ENCODE assay signal across 1 cellular context in the genomic region with DNA sequence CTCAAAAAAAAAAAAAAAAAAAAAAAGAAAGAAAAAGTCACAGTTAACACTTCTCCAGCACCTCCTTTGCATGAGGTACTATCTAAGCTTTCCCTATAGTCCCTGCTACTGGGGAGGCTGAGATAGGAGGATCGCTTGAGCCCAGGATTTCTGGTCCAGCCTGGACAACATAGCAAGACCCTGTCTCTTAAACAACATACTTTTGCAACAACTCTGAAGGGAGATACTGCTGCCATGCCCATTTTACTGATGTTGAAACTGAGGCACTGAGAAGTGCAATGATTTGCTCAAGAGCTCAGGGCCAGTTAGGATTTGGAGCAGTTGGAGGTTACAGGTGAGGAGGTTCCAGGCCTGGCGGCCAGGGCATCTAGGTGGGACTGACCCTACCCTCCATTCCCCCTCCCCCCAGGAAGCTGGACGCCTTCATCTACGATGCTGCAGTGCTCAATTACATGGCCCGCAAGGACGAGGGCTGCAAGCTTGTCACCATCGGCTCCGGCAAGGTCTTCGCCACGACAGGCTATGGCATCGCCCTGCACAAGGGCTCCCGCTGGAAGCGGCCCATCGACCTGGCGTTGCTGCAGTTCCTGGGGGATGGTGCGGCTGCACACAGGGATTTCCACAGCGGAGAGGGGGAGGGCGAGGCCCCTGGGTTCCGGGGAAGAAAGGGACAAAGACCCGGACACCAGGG.
TF ChIP-seq lines count a peak whose summit lies in the region.

No MANE protein-coding gene starts in this region.

TF ChIP-seq in GM23338, 12 proteins besides CTCF, POLR2A, EP300 and RAD21:
- TF ChIP-seq, protein P1, sequence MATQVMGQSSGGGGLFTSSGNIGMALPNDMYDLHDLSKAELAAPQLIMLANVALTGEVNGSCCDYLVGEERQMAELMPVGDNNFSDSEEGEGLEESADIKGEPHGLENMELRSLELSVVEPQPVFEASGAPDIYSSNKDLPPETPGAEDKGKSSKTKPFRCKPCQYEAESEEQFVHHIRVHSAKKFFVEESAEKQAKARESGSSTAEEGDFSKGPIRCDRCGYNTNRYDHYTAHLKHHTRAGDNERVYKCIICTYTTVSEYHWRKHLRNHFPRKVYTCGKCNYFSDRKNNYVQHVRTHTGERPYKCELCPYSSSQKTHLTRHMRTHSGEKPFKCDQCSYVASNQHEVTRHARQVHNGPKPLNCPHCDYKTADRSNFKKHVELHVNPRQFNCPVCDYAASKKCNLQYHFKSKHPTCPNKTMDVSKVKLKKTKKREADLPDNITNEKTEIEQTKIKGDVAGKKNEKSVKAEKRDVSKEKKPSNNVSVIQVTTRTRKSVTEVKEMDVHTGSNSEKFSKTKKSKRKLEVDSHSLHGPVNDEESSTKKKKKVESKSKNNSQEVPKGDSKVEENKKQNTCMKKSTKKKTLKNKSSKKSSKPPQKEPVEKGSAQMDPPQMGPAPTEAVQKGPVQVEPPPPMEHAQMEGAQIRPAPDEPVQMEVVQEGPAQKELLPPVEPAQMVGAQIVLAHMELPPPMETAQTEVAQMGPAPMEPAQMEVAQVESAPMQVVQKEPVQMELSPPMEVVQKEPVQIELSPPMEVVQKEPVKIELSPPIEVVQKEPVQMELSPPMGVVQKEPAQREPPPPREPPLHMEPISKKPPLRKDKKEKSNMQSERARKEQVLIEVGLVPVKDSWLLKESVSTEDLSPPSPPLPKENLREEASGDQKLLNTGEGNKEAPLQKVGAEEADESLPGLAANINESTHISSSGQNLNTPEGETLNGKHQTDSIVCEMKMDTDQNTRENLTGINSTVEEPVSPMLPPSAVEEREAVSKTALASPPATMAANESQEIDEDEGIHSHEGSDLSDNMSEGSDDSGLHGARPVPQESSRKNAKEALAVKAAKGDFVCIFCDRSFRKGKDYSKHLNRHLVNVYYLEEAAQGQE (IDR thresholded peaks at IDR 0.05; ENCODE audit: unreplicated experiment) = no peak
- TF ChIP-seq ZNF114 (CRISPR knock-in tag; IDR thresholded peaks at IDR 0.05) (no peak), POLR2AphosphoS5 (IDR thresholded peaks at IDR 0.05; ENCODE audit: low read depth) (no peak), STAT1 (IDR thresholded peaks at IDR 0.05; ENCODE audit: unreplicated experiment) (no peak), NANOG (IDR thresholded peaks at IDR 0.05; ENCODE audit: borderline replicate concordance) (no peak), EZH2 (IDR thresholded peaks at IDR 0.05; ENCODE audit: low read depth, unreplicated experiment) (no peak), ZNF331 (CRISPR knock-in tag; IDR thresholded peaks at IDR 0.05; ENCODE audit: low read depth) (no peak), EZH2phosphoT487 (IDR thresholded peaks at IDR 0.05; ENCODE audit: unreplicated experiment) (no peak), JUNB (IDR thresholded peaks at IDR 0.05; ENCODE audit: unreplicated experiment) (no peak), CREB1 (CRISPR knock-in tag; IDR thresholded peaks at IDR 0.05; ENCODE audit: low read depth) (no peak)
- TF ChIP-seq, protein P2, sequence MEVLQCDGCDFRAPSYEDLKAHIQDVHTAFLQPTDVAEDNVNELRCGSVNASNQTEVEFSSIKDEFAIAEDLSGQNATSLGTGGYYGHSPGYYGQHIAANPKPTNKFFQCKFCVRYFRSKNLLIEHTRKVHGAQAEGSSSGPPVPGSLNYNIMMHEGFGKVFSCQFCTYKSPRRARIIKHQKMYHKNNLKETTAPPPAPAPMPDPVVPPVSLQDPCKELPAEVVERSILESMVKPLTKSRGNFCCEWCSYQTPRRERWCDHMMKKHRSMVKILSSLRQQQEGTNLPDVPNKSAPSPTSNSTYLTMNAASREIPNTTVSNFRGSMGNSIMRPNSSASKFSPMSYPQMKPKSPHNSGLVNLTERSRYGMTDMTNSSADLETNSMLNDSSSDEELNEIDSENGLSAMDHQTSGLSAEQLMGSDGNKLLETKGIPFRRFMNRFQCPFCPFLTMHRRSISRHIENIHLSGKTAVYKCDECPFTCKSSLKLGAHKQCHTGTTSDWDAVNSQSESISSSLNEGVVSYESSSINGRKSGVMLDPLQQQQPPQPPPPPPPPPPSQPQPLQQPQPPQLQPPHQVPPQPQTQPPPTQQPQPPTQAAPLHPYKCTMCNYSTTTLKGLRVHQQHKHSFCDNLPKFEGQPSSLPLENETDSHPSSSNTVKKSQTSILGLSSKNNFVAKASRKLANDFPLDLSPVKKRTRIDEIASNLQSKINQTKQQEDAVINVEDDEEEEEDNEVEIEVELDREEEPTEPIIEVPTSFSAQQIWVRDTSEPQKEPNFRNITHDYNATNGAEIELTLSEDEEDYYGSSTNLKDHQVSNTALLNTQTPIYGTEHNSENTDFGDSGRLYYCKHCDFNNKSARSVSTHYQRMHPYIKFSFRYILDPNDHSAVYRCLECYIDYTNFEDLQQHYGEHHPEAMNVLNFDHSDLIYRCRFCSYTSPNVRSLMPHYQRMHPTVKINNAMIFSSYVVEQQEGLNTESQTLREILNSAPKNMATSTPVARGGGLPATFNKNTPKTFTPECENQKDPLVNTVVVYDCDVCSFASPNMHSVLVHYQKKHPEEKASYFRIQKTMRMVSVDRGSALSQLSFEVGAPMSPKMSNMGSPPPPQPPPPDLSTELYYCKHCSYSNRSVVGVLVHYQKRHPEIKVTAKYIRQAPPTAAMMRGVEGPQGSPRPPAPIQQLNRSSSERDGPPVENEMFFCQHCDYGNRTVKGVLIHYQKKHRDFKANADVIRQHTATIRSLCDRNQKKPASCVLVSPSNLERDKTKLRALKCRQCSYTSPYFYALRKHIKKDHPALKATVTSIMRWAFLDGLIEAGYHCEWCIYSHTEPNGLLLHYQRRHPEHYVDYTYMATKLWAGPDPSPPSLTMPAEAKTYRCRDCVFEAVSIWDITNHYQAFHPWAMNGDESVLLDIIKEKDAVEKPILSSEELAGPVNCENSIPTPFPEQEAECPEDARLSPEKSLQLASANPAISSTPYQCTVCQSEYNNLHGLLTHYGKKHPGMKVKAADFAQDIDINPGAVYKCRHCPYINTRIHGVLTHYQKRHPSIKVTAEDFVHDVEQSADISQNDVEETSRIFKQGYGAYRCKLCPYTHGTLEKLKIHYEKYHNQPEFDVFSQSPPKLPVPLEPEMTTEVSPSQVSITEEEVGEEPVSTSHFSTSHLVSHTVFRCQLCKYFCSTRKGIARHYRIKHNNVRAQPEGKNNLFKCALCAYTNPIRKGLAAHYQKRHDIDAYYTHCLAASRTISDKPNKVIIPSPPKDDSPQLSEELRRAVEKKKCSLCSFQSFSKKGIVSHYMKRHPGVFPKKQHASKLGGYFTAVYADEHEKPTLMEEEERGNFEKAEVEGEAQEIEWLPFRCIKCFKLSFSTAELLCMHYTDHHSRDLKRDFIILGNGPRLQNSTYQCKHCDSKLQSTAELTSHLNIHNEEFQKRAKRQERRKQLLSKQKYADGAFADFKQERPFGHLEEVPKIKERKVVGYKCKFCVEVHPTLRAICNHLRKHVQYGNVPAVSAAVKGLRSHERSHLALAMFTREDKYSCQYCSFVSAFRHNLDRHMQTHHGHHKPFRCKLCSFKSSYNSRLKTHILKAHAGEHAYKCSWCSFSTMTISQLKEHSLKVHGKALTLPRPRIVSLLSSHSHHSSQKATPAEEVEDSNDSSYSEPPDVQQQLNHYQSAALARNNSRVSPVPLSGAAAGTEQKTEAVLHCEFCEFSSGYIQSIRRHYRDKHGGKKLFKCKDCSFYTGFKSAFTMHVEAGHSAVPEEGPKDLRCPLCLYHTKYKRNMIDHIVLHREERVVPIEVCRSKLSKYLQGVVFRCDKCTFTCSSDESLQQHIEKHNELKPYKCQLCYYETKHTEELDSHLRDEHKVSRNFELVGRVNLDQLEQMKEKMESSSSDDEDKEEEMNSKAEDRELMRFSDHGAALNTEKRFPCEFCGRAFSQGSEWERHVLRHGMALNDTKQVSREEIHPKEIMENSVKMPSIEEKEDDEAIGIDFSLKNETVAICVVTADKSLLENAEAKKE (CRISPR knock-in tag; IDR thresholded peaks at IDR 0.05) = no peak
- TF ChIP-seq, protein P3, sequence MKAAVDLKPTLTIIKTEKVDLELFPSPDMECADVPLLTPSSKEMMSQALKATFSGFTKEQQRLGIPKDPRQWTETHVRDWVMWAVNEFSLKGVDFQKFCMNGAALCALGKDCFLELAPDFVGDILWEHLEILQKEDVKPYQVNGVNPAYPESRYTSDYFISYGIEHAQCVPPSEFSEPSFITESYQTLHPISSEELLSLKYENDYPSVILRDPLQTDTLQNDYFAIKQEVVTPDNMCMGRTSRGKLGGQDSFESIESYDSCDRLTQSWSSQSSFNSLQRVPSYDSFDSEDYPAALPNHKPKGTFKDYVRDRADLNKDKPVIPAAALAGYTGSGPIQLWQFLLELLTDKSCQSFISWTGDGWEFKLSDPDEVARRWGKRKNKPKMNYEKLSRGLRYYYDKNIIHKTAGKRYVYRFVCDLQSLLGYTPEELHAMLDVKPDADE (IDR thresholded peaks at IDR 0.05) = no peak
